Comparison of ENCODE assay signal across 17 cellular contexts in genomic region chr19:53883741-53884140, GRCh38. TPM values are rescaled to one million over a fixed set of nuclear protein-coding genes. Genes with fewer than 3 reads are reported as not detected.
DNase-seq lines count a peak whose midpoint lies in the region; ATAC-seq, FAIRE-seq and TF ChIP-seq lines count a peak whose summit lies in the region.
"Had no signal": no experiment of that assay in that cellular context is flagged by ENCODE, and none has a peak within 500 bp of the region (broad histone marks: within the 10 kb centered on the region; RNA-seq: fewer than 3 reads in every experiment).

No MANE protein-coding gene starts in this region.

- H4K20me1 ChIP-seq in HepG2 (ENCODE audit: insufficient read depth, low read length) = no peaks in the 10 kb centered on the region

- peaks cover 0 to 38% of the 10 kb centered on the region in 2 experiments; a peak in 3 of 5 replicates for H3K27me3 ChIP-seq in HepG2 (ENCODE audit: control insufficient read depth in 1 of 2, insufficient read depth in 2 of 2, low read length in 2 of 2)
- peaks cover 0 to 11% of the 10 kb centered on the region in 2 donors for H3K27me3 ChIP-seq in right lobe of liver
- H3K27me3 ChIP-seq in thymus (ENCODE audit: control insufficient read depth, insufficient read depth) = peaks cover 25% of the 10 kb centered on the region

- H3K27ac ChIP-seq in HepG2 (ENCODE audit: extremely low read length, insufficient read depth, low read length) (no peak overlapping the region), right lobe of liver (no peak overlapping the region), thymus (ENCODE audit: low read depth) (no peak overlapping the region)
- H3K27ac ChIP-seq: heart left ventricle, skin epidermis had no signal

- TF ChIP-seq CTCF in HepG2 (CRISPR knock-in tag; IDR thresholded peaks at IDR 0.05) = no peak
- no peak for TF ChIP-seq CTCF in right lobe of liver (IDR thresholded peaks at IDR 0.05)
- no peak for TF ChIP-seq CTCF in brain (conservative IDR thresholded peaks at IDR 0.05)

- H3K9ac ChIP-seq in HepG2 (ENCODE audit: insufficient read depth, low read depth, low read length) = no peak overlapping the region

- FAIRE-seq in HepG2 (lab: Jason Lieb, UNC) = no peak

- H3K79me2 ChIP-seq in HepG2 (ENCODE audit: insufficient read depth, low read length) = no peaks in the 10 kb centered on the region

- no peaks in the 10 kb centered on the region for H3K36me3 ChIP-seq in HepG2 (replicated peaks in 1 of 2; ENCODE audit: control insufficient read depth in 1 of 2, insufficient read depth in 2 of 2, low read length in 2 of 2)
- no peaks in the 10 kb centered on the region for H3K36me3 ChIP-seq in right lobe of liver
- no peaks in the 10 kb centered on the region for H3K36me3 ChIP-seq in thymus (ENCODE audit: control insufficient read depth, insufficient read depth)
- H3K36me3 ChIP-seq: heart left ventricle had no signal

- H3K4me3 ChIP-seq in HepG2 (replicated peaks in 1 of 3; ENCODE audit: insufficient read depth in 1 of 3, low read depth in 2 of 3, low read length in 3 of 3) = no peak overlapping the region
- H3K4me3 ChIP-seq in right lobe of liver = no peak overlapping the region
- H3K4me3 ChIP-seq in thymus (ENCODE audit: low read length) = peak overlapping the region; percentile 55
- H3K4me3 ChIP-seq: heart left ventricle, skin epidermis had no signal

- H3K9me3 ChIP-seq in HepG2 (ENCODE audit: low read length) = no peaks in the 10 kb centered on the region
- H3K9me3 ChIP-seq in right lobe of liver = no peaks in the 10 kb centered on the region
- H3K9me3 ChIP-seq in thymus (ENCODE audit: control insufficient read depth) = no peaks in the 10 kb centered on the region
- H3K9me3 ChIP-seq: heart left ventricle had no signal

- peak overlapping the region; percentile 79 to 84 (median 82) for H3K4me3 Mint-ChIP-seq in brain
- no peak overlapping the region for H3K4me3 Mint-ChIP-seq in memory B cell

- H3K4me2 ChIP-seq in HepG2 (ENCODE audit: low read depth, low read length) = no peak overlapping the region

- no peak overlapping the region for H2AFZ ChIP-seq in HepG2 (ENCODE audit: low read length)

- peaks cover 19% of the 10 kb centered on the region for H3K27me3 Mint-ChIP-seq in brain
- H3K27me3 Mint-ChIP-seq in memory B cell = peaks cover 11% of the 10 kb centered on the region

- H3K4me1 Mint-ChIP-seq in brain = peaks cover 32% of the 10 kb centered on the region
- peaks cover 4% of the 10 kb centered on the region for H3K4me1 Mint-ChIP-seq in memory B cell

- POLR2A ChIA-PET in HepG2 (lab: Yijun Ruan, JAX) = no interaction called here

- in situ Hi-C loops in HepG2 (cut with HindIII; ENCODE audit: extremely low pct_ligation_motif_present, low pct_unique_long_range_greater_than_20kb) = loop anchor here (5.0 kb wide), 1 partner anchor 41 kb away; no protein-coding TSS in a partner anchor

- peak overlapping the region; percentile 11 to 73 (median 44) for H3K27ac Mint-ChIP-seq in brain
- peak overlapping the region; percentile 3 for H3K27ac Mint-ChIP-seq in memory B cell

- BruUV-seq in HepG2 (replicated peaks; lab: Mats Ljungman, UMichigan) = no TSS peak

- intact Hi-C loops in HepG2 (cut with micrococcal nuclease; ENCODE audit: unreplicated experiment) (loop anchor here (2.0 kb wide), 1 partner anchor 41 kb away; no protein-coding TSS in a partner anchor), right lobe of liver (cut with DNase I) (no loop called here), Right ventricle myocardium inferior (cut with DNase I) (no loop called here)

- DNase-seq in HepG2 (ENCODE audit: low spot score) = no peak
- no peak for DNase-seq in right lobe of liver
- no peak for DNase-seq in memory B cell (ENCODE audit: low spot score in 2 of 2)
- DNase-seq in AG08396 (ENCODE audit: low spot score) = no peak
- DNase-seq in amniotic stem cell (lab: John Stamatoyannopoulos, UW) = no peak
- DNase-seq in Right ventricle myocardium inferior (ENCODE audit: missing footprints) = no peak
- DNase-seq: heart left ventricle; KG1; left cardiac atrium; NCI-H1092 treated with DMSO at 0.1 percent for 48 hours; PC-3; stimulated activated CD4-positive, alpha-beta T cell treated with anti-CD3 and anti-CD28 coated beads, Interleukin-4, amount 100 ng/mL, for 24 hours had no signal

- CTCF ChIA-PET in HepG2 (lab: Yijun Ruan, JAX; ENCODE audit: low intra/inter-chr PET ratio, low total read pairs) = interaction anchor here (3.7 kb wide), 1 partner anchor 42 kb away, joined by 34 read pairs; no protein-coding TSS in a partner anchor

- H3K36me3 Mint-ChIP-seq in brain (no peaks in the 10 kb centered on the region), memory B cell (peaks cover 3% of the 10 kb centered on the region)

- no peak for ATAC-seq in HepG2
- no peak for ATAC-seq in right lobe of liver
- no peak for ATAC-seq in memory B cell (ENCODE audit: low read depth)
- ATAC-seq in Right ventricle myocardium inferior = no peak
- ATAC-seq: heart left ventricle, left cardiac atrium, PC-3 had no signal

- peaks cover 29% of the 10 kb centered on the region for H3K4me1 ChIP-seq in HepG2 (ENCODE audit: insufficient read depth, low read length)
- peaks cover 0 to 11% (median 0%) of the 10 kb centered on the region in 4 donors for H3K4me1 ChIP-seq in right lobe of liver
- H3K4me1 ChIP-seq in thymus (ENCODE audit: control insufficient read depth, insufficient read depth, low read length) = peaks cover 29% of the 10 kb centered on the region

- no peak for TF ChIP-seq EP300 in HepG2 (IDR thresholded peaks at IDR 0.05; ENCODE audit: low read depth in 2 of 2, low read length in 2 of 2)
- no peak for TF ChIP-seq EP300 in HepG2 (CRISPR knock-in tag; IDR thresholded peaks at IDR 0.05; ENCODE audit: borderline replicate concordance)

- TF ChIP-seq RAD21 in HepG2 (CRISPR knock-in tag; IDR thresholded peaks at IDR 0.05) = no peak

- TF ChIP-seq POLR2A in HepG2 (IDR thresholded peaks at IDR 0.05; ENCODE audit: insufficient read depth in 1 of 2, low read depth in 2 of 2, low read length in 2 of 2) = no peak
- no peak for TF ChIP-seq POLR2A in right lobe of liver (IDR thresholded peaks at IDR 0.05)

- WGBS in HepG2 (ENCODE audit: low lambda C conversion rate) = 33% methylated on average over 11 of the region's 11 CpGs
- 11% methylated on average over 11 of the region's 11 CpGs for WGBS in right lobe of liver (ENCODE audit: insufficient coverage, low coverage, low lambda C conversion rate, missing lambda C conversion rate)
- 25% methylated on average over 11 of the region's 11 CpGs for WGBS in thymus

- H3K9me3 Mint-ChIP-seq in brain (no peaks in the 10 kb centered on the region), memory B cell (peaks cover 1% of the 10 kb centered on the region)

RNA-seq across cellular contexts. Expression of gene PRKCG, which starts 1.7 kb away (rescaled TPM):
- total RNA-seq in HepG2 (2016; rRNA removed; fragmentation: Illumina TruSeq; extraction: Trizol) (0.02 TPM in 1 of 2 replicates, not detected in the other), right lobe of liver (not detected), Right ventricle myocardium inferior (not detected)
- total RNA-seq in HepG2 (2016; cell fraction: cytosol; rRNA removed; fragmentation: Illumina TruSeq; extraction: Trizol; ENCODE audit: low read depth) = not detected in 2 replicates
- not detected in 2 replicates for total RNA-seq in HepG2 (2016; cell fraction: insoluble cytoplasmic fraction; rRNA removed; fragmentation: Illumina TruSeq; extraction: Trizol)
- not detected in 2 replicates for total RNA-seq in HepG2 (2016; cell fraction: membrane; rRNA removed; fragmentation: Illumina TruSeq; extraction: Trizol)
- total RNA-seq in HepG2 (2016; cell fraction: nucleus; rRNA removed; fragmentation: Illumina TruSeq; extraction: Trizol) = not detected in 2 replicates
- polyA plus RNA-seq in HepG2 (2011; rRNA removed) (0.03 and 0.04 TPM in 2 replicates), brain (ENCODE audit: insufficient read depth, low read depth, low replicate concordance) (18.1 TPM), thymus (4.5 TPM)
- polyA plus RNA-seq in HepG2 (2011; cell fraction: cytosol; rRNA removed) = not detected in 2 replicates
- 0.24 and 0.68 TPM in 2 replicates for polyA plus RNA-seq in HepG2 (2011; cell fraction: nucleus; rRNA removed)
- 0.08 TPM in 1 of 2 replicates, not detected in the other for polyA plus RNA-seq in HepG2 (2012)
- polyA plus RNA-seq in HepG2 (2016; cell fraction: cytosol; fragmentation: Illumina TruSeq; extraction: Trizol; ENCODE audit: low read depth) = not detected in 2 replicates
- polyA plus RNA-seq in HepG2 (2016; cell fraction: insoluble cytoplasmic fraction; fragmentation: Illumina TruSeq; extraction: Trizol; ENCODE audit: low read depth) = not detected in 2 replicates
- not detected in 2 replicates for polyA plus RNA-seq in HepG2 (2016; cell fraction: membrane; fragmentation: Illumina TruSeq; extraction: Trizol; ENCODE audit: low read depth)
- 0.37 and 0.40 TPM in 2 replicates for polyA plus RNA-seq in HepG2 (2016; cell fraction: nucleus; fragmentation: Illumina TruSeq; extraction: Trizol; ENCODE audit: insufficient read depth, low read depth)
- 0.84 TPM in 1 of 2 replicates, not detected in the other for polyA minus RNA-seq in HepG2 (2011; rRNA and poly(A)+ RNA removed; ENCODE audit: low replicate concordance)
- polyA minus RNA-seq in HepG2 (2011; cell fraction: cytosol; rRNA and poly(A)+ RNA removed) = not detected in 2 replicates
- 0.13 TPM in 1 of 2 replicates, not detected in the other for polyA minus RNA-seq in HepG2 (2011; cell fraction: nucleus; rRNA and poly(A)+ RNA removed)
- total RNA-seq: left cardiac atrium had no signal
- polyA plus RNA-seq: heart left ventricle had no signal

RNA-seq across cellular contexts. Expression of gene MYADM, which starts 16.1 kb away (rescaled TPM):
- 12.4 and 19.9 TPM in 2 replicates for total RNA-seq in HepG2 (2016; rRNA removed; fragmentation: Illumina TruSeq; extraction: Trizol)
- 2.9 and 3.4 TPM in 2 replicates for total RNA-seq in HepG2 (2016; cell fraction: cytosol; rRNA removed; fragmentation: Illumina TruSeq; extraction: Trizol; ENCODE audit: low read depth)
- 8.1 and 17.3 TPM in 2 replicates for total RNA-seq in HepG2 (2016; cell fraction: insoluble cytoplasmic fraction; rRNA removed; fragmentation: Illumina TruSeq; extraction: Trizol)
- total RNA-seq in HepG2 (2016; cell fraction: membrane; rRNA removed; fragmentation: Illumina TruSeq; extraction: Trizol) = 10.9 and 11.2 TPM in 2 replicates
- 19.9 and 23.5 TPM in 2 replicates for total RNA-seq in HepG2 (2016; cell fraction: nucleus; rRNA removed; fragmentation: Illumina TruSeq; extraction: Trizol)
- 38.1 and 51.6 TPM in 2 replicates for polyA plus RNA-seq in HepG2 (2011; rRNA removed)
- polyA plus RNA-seq in HepG2 (2011; cell fraction: cytosol; rRNA removed) = 23.9 and 30.3 TPM in 2 replicates
- 51.4 and 66.0 TPM in 2 replicates for polyA plus RNA-seq in HepG2 (2011; cell fraction: nucleus; rRNA removed)
- 42.9 and 44.2 TPM in 2 replicates for polyA plus RNA-seq in HepG2 (2012)
- polyA plus RNA-seq in HepG2 (2016; cell fraction: cytosol; fragmentation: Illumina TruSeq; extraction: Trizol; ENCODE audit: low read depth) = 4.4 and 4.6 TPM in 2 replicates
- polyA plus RNA-seq in HepG2 (2016; cell fraction: insoluble cytoplasmic fraction; fragmentation: Illumina TruSeq; extraction: Trizol; ENCODE audit: low read depth) = 21.9 and 33.1 TPM in 2 replicates
- 11.8 and 14.0 TPM in 2 replicates for polyA plus RNA-seq in HepG2 (2016; cell fraction: membrane; fragmentation: Illumina TruSeq; extraction: Trizol; ENCODE audit: low read depth)
- 72.7 and 73.9 TPM in 2 replicates for polyA plus RNA-seq in HepG2 (2016; cell fraction: nucleus; fragmentation: Illumina TruSeq; extraction: Trizol; ENCODE audit: insufficient read depth, low read depth)
- 6.9 and 90.5 TPM in 2 replicates for polyA minus RNA-seq in HepG2 (2011; rRNA and poly(A)+ RNA removed; ENCODE audit: low replicate concordance)
- polyA minus RNA-seq in HepG2 (2011; cell fraction: cytosol; rRNA and poly(A)+ RNA removed) = 35.5 and 36.5 TPM in 2 replicates
- 14.3 and 15.6 TPM in 2 replicates for polyA minus RNA-seq in HepG2 (2011; cell fraction: nucleus; rRNA and poly(A)+ RNA removed)
- 10 to 100 TPM; 15.4 to 38.3 (median 20.9) TPM for total RNA-seq in right lobe of liver
- 49.7 TPM for polyA plus RNA-seq in brain (ENCODE audit: insufficient read depth, low read depth, low replicate concordance)
- polyA plus RNA-seq in thymus = 34.4 TPM
- 141 TPM for total RNA-seq in Right ventricle myocardium inferior

RNA-seq across cellular contexts. Expression of gene CACNG7, which starts 25.3 kb away (rescaled TPM):
- total RNA-seq in HepG2 (2016; rRNA removed; fragmentation: Illumina TruSeq; extraction: Trizol) = not detected in 2 replicates
- total RNA-seq in HepG2 (2016; cell fraction: cytosol; rRNA removed; fragmentation: Illumina TruSeq; extraction: Trizol; ENCODE audit: low read depth) = not detected in 2 replicates
- not detected in 2 replicates for total RNA-seq in HepG2 (2016; cell fraction: insoluble cytoplasmic fraction; rRNA removed; fragmentation: Illumina TruSeq; extraction: Trizol)
- not detected in 2 replicates for total RNA-seq in HepG2 (2016; cell fraction: membrane; rRNA removed; fragmentation: Illumina TruSeq; extraction: Trizol)
- total RNA-seq in HepG2 (2016; cell fraction: nucleus; rRNA removed; fragmentation: Illumina TruSeq; extraction: Trizol) = not detected in 2 replicates
- not detected in 2 replicates for polyA plus RNA-seq in HepG2 (2011; rRNA removed)
- not detected in 2 replicates for polyA plus RNA-seq in HepG2 (2011; cell fraction: cytosol; rRNA removed)
- not detected in 2 replicates for polyA plus RNA-seq in HepG2 (2011; cell fraction: nucleus; rRNA removed)
- not detected in 2 replicates for polyA plus RNA-seq in HepG2 (2012)
- not detected in 2 replicates for polyA plus RNA-seq in HepG2 (2016; cell fraction: cytosol; fragmentation: Illumina TruSeq; extraction: Trizol; ENCODE audit: low read depth)
- polyA plus RNA-seq in HepG2 (2016; cell fraction: insoluble cytoplasmic fraction; fragmentation: Illumina TruSeq; extraction: Trizol; ENCODE audit: low read depth) = not detected in 2 replicates
- polyA plus RNA-seq in HepG2 (2016; cell fraction: membrane; fragmentation: Illumina TruSeq; extraction: Trizol; ENCODE audit: low read depth) = not detected in 2 replicates
- not detected in 2 replicates for polyA plus RNA-seq in HepG2 (2016; cell fraction: nucleus; fragmentation: Illumina TruSeq; extraction: Trizol; ENCODE audit: insufficient read depth, low read depth)
- polyA minus RNA-seq in HepG2 (2011; rRNA and poly(A)+ RNA removed; ENCODE audit: low replicate concordance) = not detected in 2 replicates
- not detected in 2 replicates for polyA minus RNA-seq in HepG2 (2011; cell fraction: cytosol; rRNA and poly(A)+ RNA removed)
- polyA minus RNA-seq in HepG2 (2011; cell fraction: nucleus; rRNA and poly(A)+ RNA removed) = not detected in 2 replicates
- total RNA-seq in right lobe of liver = not detected
- polyA plus RNA-seq in brain (ENCODE audit: insufficient read depth, low read depth, low replicate concordance) = 27.2 TPM
- 0.05 TPM for polyA plus RNA-seq in thymus
- total RNA-seq in Right ventricle myocardium inferior = not detected
- total RNA-seq: heart left ventricle, left cardiac atrium, mononuclear cell, PC-3, posterior vena cava had no signal
- polyA plus RNA-seq: heart left ventricle had no signal

RNA-seq across cellular contexts. Expression of gene NLRP12, which starts 59.6 kb away (rescaled TPM):
- total RNA-seq in HepG2 (2016; rRNA removed; fragmentation: Illumina TruSeq; extraction: Trizol) (0.10 and 0.15 TPM in 2 replicates), right lobe of liver (under 1 TPM; 0.20 to 0.56 (median 0.34) TPM), Right ventricle myocardium inferior (0.43 TPM)
- total RNA-seq in HepG2 (2016; cell fraction: cytosol; rRNA removed; fragmentation: Illumina TruSeq; extraction: Trizol; ENCODE audit: low read depth) = 0.09 TPM in 1 of 2 replicates, not detected in the other
- total RNA-seq in HepG2 (2016; cell fraction: insoluble cytoplasmic fraction; rRNA removed; fragmentation: Illumina TruSeq; extraction: Trizol) = 0.04 and 0.10 TPM in 2 replicates
- total RNA-seq in HepG2 (2016; cell fraction: membrane; rRNA removed; fragmentation: Illumina TruSeq; extraction: Trizol) = 0.07 TPM in 1 of 2 replicates, not detected in the other
- not detected in 2 replicates for total RNA-seq in HepG2 (2016; cell fraction: nucleus; rRNA removed; fragmentation: Illumina TruSeq; extraction: Trizol)
- polyA plus RNA-seq in HepG2 (2011; rRNA removed) (0.20 and 0.21 TPM in 2 replicates), brain (ENCODE audit: insufficient read depth, low read depth, low replicate concordance) (0.08 TPM), thymus (0.21 TPM)
- polyA plus RNA-seq in HepG2 (2011; cell fraction: cytosol; rRNA removed) = 0.23 and 0.40 TPM in 2 replicates
- 0.07 and 0.08 TPM in 2 replicates for polyA plus RNA-seq in HepG2 (2011; cell fraction: nucleus; rRNA removed)
- polyA plus RNA-seq in HepG2 (2012) = 0.07 and 0.11 TPM in 2 replicates
- polyA plus RNA-seq in HepG2 (2016; cell fraction: cytosol; fragmentation: Illumina TruSeq; extraction: Trizol; ENCODE audit: low read depth) = 0.02 TPM in 1 of 2 replicates, not detected in the other
- 0.11 and 0.13 TPM in 2 replicates for polyA plus RNA-seq in HepG2 (2016; cell fraction: insoluble cytoplasmic fraction; fragmentation: Illumina TruSeq; extraction: Trizol; ENCODE audit: low read depth)
- polyA plus RNA-seq in HepG2 (2016; cell fraction: membrane; fragmentation: Illumina TruSeq; extraction: Trizol; ENCODE audit: low read depth) = 0.07 TPM in 1 of 2 replicates, not detected in the other
- polyA plus RNA-seq in HepG2 (2016; cell fraction: nucleus; fragmentation: Illumina TruSeq; extraction: Trizol; ENCODE audit: insufficient read depth, low read depth) = 0.15 TPM in 1 of 2 replicates, not detected in the other
- polyA minus RNA-seq in HepG2 (2011; rRNA and poly(A)+ RNA removed; ENCODE audit: low replicate concordance) = 0.24 TPM in 1 of 2 replicates, not detected in the other
- not detected in 2 replicates for polyA minus RNA-seq in HepG2 (2011; cell fraction: cytosol; rRNA and poly(A)+ RNA removed)
- 0.12 and 0.13 TPM in 2 replicates for polyA minus RNA-seq in HepG2 (2011; cell fraction: nucleus; rRNA and poly(A)+ RNA removed)
- total RNA-seq: PC-3 had no signal
